In the genomic region with DNA sequence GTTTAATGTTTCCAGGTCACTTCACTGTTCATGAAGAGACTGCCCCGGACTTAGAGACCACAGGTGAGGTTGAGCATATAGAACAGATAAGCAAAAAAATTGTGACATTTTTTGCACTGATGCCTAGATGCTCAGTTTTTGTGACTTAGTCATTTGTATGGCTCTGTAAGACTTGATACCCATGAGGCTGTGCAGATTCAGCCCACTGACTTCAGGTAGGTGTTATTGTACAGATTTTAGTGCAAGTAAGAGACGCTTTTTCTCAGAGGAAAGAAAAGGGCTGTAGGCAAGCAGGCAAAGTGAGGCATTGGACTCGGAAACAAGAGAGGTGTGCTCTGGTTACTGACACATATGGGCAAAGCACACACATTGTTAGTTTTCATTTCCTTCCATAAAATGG, we compare ENCODE assay signal across 34 cellular contexts.
"Had no signal": no experiment of that assay in that cellular context is flagged by ENCODE, and none has a peak within 500 bp of the region (broad histone marks: within the 10 kb centered on the region; RNA-seq: fewer than 3 reads in every experiment).

No MANE protein-coding gene starts in this region.

- H3K36me3 ChIP-seq: MG63 had no signal

- H3K4me3 ChIP-seq: MG63 had no signal

- H3K9me3 ChIP-seq: MG63 had no signal

- DNase-seq: Karpas-422, Kasumi-1, MG63, MM.1S, NCI-H1048, NCI-H1092, NCI-H1092 treated with DMSO at 0.1 percent for 48 hours, NCI-H1105, NCI-H1105 treated with DMSO at 0.1 percent for 48 hours, NCI-H1417, NCI-H1417 treated with DMSO at 0.1 percent for 48 hours, NCI-H1436, NCI-H1436 treated with DMSO at 0.1 percent for 48 hours, NCI-H146, NCI-H1694, NCI-H1694 treated with DMSO at 0.1 percent for 48 hours, NCI-H187, NCI-H187 treated with DMSO at 0.1 percent for 48 hours, NCI-H1930, NCI-H2029, NCI-H2029 treated with DMSO at 0.1 percent for 48 hours, NCI-H2081, NCI-H2081 treated with DMSO at 0.1 percent for 48 hours, NCI-H2107, NCI-H2171, NCI-H2171 treated with DMSO at 0.1 percent for 48 hours, NCI-H2227 treated with DMSO at 0.1 percent for 48 hours, NCI-H226, NCI-H345, NCI-H446, NCI-H446 treated with DMSO at 0.1 percent for 48 hours, NCI-H510A, NCI-H510A treated with DMSO at 0.1 percent for 48 hours, NCI-H524 had no signal

- H3K27me3 ChIP-seq: MG63 had no signal
